28 cellular contexts compared by ENCODE assay signal in the genomic region with DNA sequence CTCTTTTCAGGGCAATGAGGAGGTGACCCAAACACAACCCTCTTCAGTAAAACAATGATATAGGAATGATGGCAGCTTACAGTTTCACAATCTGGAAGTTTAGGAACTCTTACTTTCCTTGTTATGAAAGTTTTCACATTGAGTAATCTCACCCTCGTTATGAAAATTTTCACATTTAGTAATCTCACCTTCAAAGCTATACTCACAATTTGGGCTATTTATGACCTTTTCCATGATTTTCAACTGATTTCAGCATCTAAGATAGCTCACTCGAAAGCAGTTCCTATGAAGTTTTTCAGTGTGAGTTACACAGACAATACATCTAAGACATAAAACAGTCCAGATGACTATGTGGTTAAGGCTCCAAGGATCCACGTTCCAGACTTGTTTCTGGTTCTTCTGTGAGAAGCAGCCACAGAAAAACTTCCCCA. TPM values are rescaled to one million over a fixed set of nuclear protein-coding genes. Genes with fewer than 3 reads are reported as not detected.
DNase-seq lines count a peak whose midpoint lies in the region; TF ChIP-seq lines count a peak whose summit lies in the region.
"Had no signal": no experiment of that assay in that cellular context is flagged by ENCODE, and none has a peak within 500 bp of the region (broad histone marks: within the 10 kb centered on the region; RNA-seq: fewer than 3 reads in every experiment).

No MANE protein-coding gene starts in this region.

- H3K9me3 ChIP-seq in SK-N-MC (ENCODE audit: low read depth, low read length): no peaks in the 10 kb centered on the region
- H3K9me3 ChIP-seq: BLaER1, gastroesophageal sphincter, thyroid gland had no signal

- peaks cover under 1% of the 10 kb centered on the region for H3K9me3 Mint-ChIP-seq in type B pancreatic cell

- H3K4me3 ChIP-seq in SK-N-MC: no peak overlapping the region
- H3K4me3 ChIP-seq: BLaER1, dorsolateral prefrontal cortex, gastroesophageal sphincter, spleen, thyroid gland had no signal

- DNase-seq in NOMO-1 (lab: John Stamatoyannopoulos, UW; ENCODE audit: unreplicated experiment in 2 of 2): peak; percentile 18 to 19
- DNase-seq in NOMO-1 treated with DMSO at 0.1 percent for 48 hours (lab: John Stamatoyannopoulos, UW; ENCODE audit: unreplicated experiment): no peak
- no peak for DNase-seq in SK-N-MC (ENCODE audit: low read depth, low spot score)
- DNase-seq in fibroblast of peridontal ligament (ENCODE audit: extremely low read depth): peak; percentile 89
- no peak for DNase-seq in type B pancreatic cell (ENCODE audit: extremely low spot score, unreplicated experiment)
- no peak for DNase-seq in GM10266 (ENCODE audit: extremely low spot score)
- no peak for DNase-seq in stimulated activated CD4-positive, alpha-beta T cell treated with anti-CD3 and anti-CD28 coated beads, Interleukin-15, amount 100 ng/mL, for 24 hours
- no peak for DNase-seq in activated T-cell treated with anti-CD3 and anti-CD28 coated beads, Interleukin-2, amount 50 U/mL, for 48 hours
- DNase-seq: 8988T; activated naive CD4-positive, alpha-beta T cell; activated T-cell treated with anti-CD3 and anti-CD28 coated beads, Interleukin-2, amount 50 U/mL, for 1 hour; anterior cingulate cortex; Caco-2; central memory CD4-positive, alpha-beta T cell; dorsolateral prefrontal cortex; GOT3; islet precursor cell; NCI-H1105; NCI-H2081; NCI-H446 treated with DMSO at 0.1 percent for 48 hours; spleen; stimulated activated CD4-positive, alpha-beta T cell treated with anti-CD3 and anti-CD28 coated beads, Interleukin-4, amount 100 ng/mL, for 24 hours; stimulated activated naive CD8-positive, alpha-beta T cell treated with anti-CD3 and anti-CD28 coated beads, Interleukin-15, Interleukin-2, amounts not matched to agents 100 U/mL and 50 U/mL, for 24 hours; SW 1271; thyroid gland had no signal

- H3K27ac Mint-ChIP-seq in type B pancreatic cell: no peak overlapping the region

- H3K27me3 Mint-ChIP-seq in type B pancreatic cell: peaks cover 28% of the 10 kb centered on the region

- TF ChIP-seq CTCF in type B pancreatic cell (conservative IDR thresholded peaks at IDR 0.05) (no peak), GM10266 (IDR thresholded peaks at IDR 0.05; ENCODE audit: control insufficient read depth, insufficient read depth, low read depth, missing control alignments) (no peak)

- peak overlapping the region; percentile 9 for H3K9ac ChIP-seq in SK-N-MC (ENCODE audit: insufficient read length)
- H3K9ac ChIP-seq: BLaER1 had no signal

- H3K27ac ChIP-seq in SK-N-MC: no peak overlapping the region
- H3K27ac ChIP-seq: BLaER1, dorsolateral prefrontal cortex, gastroesophageal sphincter, spleen, thyroid gland had no signal

- H3K4me1 Mint-ChIP-seq in type B pancreatic cell (ENCODE audit: unreplicated experiment): peaks cover 21% of the 10 kb centered on the region

- H3K4me3 Mint-ChIP-seq in type B pancreatic cell: peak overlapping the region; percentile 40

- no peaks in the 10 kb centered on the region for H3K36me3 Mint-ChIP-seq in type B pancreatic cell

- no peaks in the 10 kb centered on the region for H3K36me3 ChIP-seq in SK-N-MC (ENCODE audit: insufficient read depth, low read length)
- H3K36me3 ChIP-seq: BLaER1, gastroesophageal sphincter, spleen, thyroid gland had no signal

RNA-seq across cellular contexts. Expression of a gene that starts 57.1 kb away (rescaled TPM):
- 1.3 and 15.9 TPM in 2 replicates for total RNA-seq in type B pancreatic cell (ENCODE audit: low replicate concordance)
- total RNA-seq: liver had no signal

Comparison
In these comparisons a context has a peak if more than half of its experiments do, and no peak if none do; other contexts are left out.
1. DNase-seq: peak in NOMO-1 (2 of 2) and fibroblast of peridontal ligament (single experiment); none in NOMO-1 treated with DMSO at 0.1 percent for 48 hours (single experiment), SK-N-MC (single experiment), type B pancreatic cell (single experiment), GM10266 (single experiment), stimulated activated CD4-positive, alpha-beta T cell treated with anti-CD3 and anti-CD28 coated beads, Interleukin-15, amount 100 ng/mL, for 24 hours (single experiment) and activated T-cell treated with anti-CD3 and anti-CD28 coated beads, Interleukin-2, amount 50 U/mL, for 48 hours (0 of 2).